In the genomic region with DNA sequence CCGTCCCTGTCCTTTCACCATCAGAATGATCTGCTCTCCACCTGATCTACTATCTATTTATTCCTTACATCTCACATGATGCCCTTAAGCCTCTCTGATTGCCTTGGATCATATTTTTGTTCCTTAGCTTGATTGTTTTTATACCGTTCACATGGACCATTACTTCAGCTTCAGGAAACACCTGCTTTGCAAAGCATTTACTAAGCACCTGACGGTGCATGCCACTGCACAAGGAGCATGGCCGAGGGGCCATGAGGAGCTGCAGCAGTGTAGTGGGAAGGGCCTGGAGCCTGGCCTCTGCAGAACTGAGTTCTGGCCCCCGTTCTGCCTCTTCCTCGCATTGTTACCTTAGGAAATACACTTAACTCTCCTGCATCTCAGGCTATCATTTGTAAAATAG, we compare ENCODE assay signal across 15 cellular contexts.
"Had no signal": no experiment of that assay in that cellular context is flagged by ENCODE, and none has a peak within 500 bp of the region (broad histone marks: within the 10 kb centered on the region; RNA-seq: fewer than 3 reads in every experiment).

No MANE protein-coding gene starts in this region.

- H3K27me3 ChIP-seq: adrenal gland, body of pancreas, gastroesophageal sphincter, neural progenitor cell, ovary had no signal

- H2AFZ ChIP-seq: neural progenitor cell had no signal

- H3K9me3 ChIP-seq: adrenal gland, body of pancreas, gastroesophageal sphincter, ovary had no signal

- DNase-seq: activated naive CD4-positive, alpha-beta T cell treated with anti-CD3 and anti-CD28 coated beads, Interleukin-2, amount 50 U/mL, for 16 hours; adrenal gland; body of pancreas; central memory CD4-positive, alpha-beta T cell; cortex of kidney; effector memory CD8-positive, alpha-beta T cell; left ventricle myocardium inferior; mesendoderm; ovary; retina; small intestine; substantia nigra; T-helper 2 cell had no signal

- H3K4me1 ChIP-seq: adrenal gland, gastroesophageal sphincter, left ventricle myocardium inferior had no signal

- H3K4me3 ChIP-seq: adrenal gland, body of pancreas, gastroesophageal sphincter, left ventricle myocardium inferior, neural progenitor cell, ovary had no signal

- H3K27ac ChIP-seq: adrenal gland, body of pancreas, gastroesophageal sphincter, left ventricle myocardium inferior, neural progenitor cell, ovary had no signal

- H3K36me3 ChIP-seq: adrenal gland, gastroesophageal sphincter, left ventricle myocardium inferior, neural progenitor cell, ovary had no signal

- H3K9ac ChIP-seq: neural progenitor cell had no signal

- H3K4me2 ChIP-seq: neural progenitor cell had no signal
